Comparison of ENCODE assay signal across 8 cellular contexts in the genomic region with DNA sequence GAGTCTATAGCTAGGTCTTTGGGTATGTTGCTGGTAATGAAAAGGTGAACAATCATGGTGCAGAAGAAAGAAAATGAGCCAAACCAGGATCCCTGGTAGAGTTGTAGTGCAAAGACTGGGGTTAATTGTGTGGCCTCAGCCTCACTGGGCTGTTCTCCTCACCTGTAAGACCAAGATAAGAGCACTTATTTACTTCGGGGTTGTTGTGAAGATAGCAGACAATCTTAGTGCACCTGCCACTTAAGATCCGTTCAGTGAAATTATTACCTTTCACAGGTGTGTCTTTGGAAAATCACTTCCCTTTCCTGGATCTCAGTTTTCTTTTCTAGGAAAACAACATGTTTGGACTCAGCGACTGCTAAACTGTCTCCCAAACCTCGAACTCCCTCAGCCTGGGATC. TPM values are rescaled to one million over a fixed set of nuclear protein-coding genes. Genes with fewer than 3 reads are reported as not detected.
DNase-seq lines count a peak whose midpoint lies in the region; ATAC-seq, FAIRE-seq and TF ChIP-seq lines count a peak whose summit lies in the region.

No MANE protein-coding gene starts in this region.

- H3K4me2 ChIP-seq in osteoblast (ENCODE audit: insufficient read depth, low read length), result peak overlapping the region; percentile 92

- H3K27me3 Mint-ChIP-seq in CD8-positive, alpha-beta T cell (ENCODE audit: low read depth), result no peaks in the 10 kb centered on the region
- H3K27me3 Mint-ChIP-seq in endodermal cell (ENCODE audit: insufficient read depth), result no peaks in the 10 kb centered on the region

- no peaks in the 10 kb centered on the region for H3K9me3 Mint-ChIP-seq in CD8-positive, alpha-beta T cell
- H3K9me3 Mint-ChIP-seq in endodermal cell, result no peaks in the 10 kb centered on the region

- no peak for TF ChIP-seq CTCF in CD8-positive, alpha-beta T cell (IDR thresholded peaks at IDR 0.05)
- TF ChIP-seq CTCF in endodermal cell (conservative IDR thresholded peaks at IDR 0.05) (no peak), osteoblast (IDR thresholded peaks at IDR 0.05; ENCODE audit: extremely low read depth, low read depth, low read length) (no peak)

- ATAC-seq in CD8-positive, alpha-beta T cell, result no peak

- no peak overlapping the region for H3K4me3 ChIP-seq in CD8-positive, alpha-beta T cell (ENCODE audit: low read depth, low read length)
- H3K4me3 ChIP-seq in endodermal cell (ENCODE audit: low read length) (peak overlapping the region; percentile 80), osteoblast (ENCODE audit: insufficient read depth, low read length) (peak overlapping the region; percentile 86)

- H3K36me3 Mint-ChIP-seq in CD8-positive, alpha-beta T cell, result peaks cover 2% of the 10 kb centered on the region
- H3K36me3 Mint-ChIP-seq in endodermal cell (ENCODE audit: low read depth), result no peaks in the 10 kb centered on the region

- H3K27ac Mint-ChIP-seq in CD8-positive, alpha-beta T cell, result peak overlapping the region; percentile 65
- no peak overlapping the region for H3K27ac Mint-ChIP-seq in endodermal cell

- peak overlapping the region; percentile 92 for H2AFZ ChIP-seq in osteoblast (ENCODE audit: low read length)

- intact Hi-C loops in CD8-positive, alpha-beta T cell (cut with DNase I, micrococcal nuclease), result loop anchor here (1.0 to 10.0 kb wide), 12 partner anchors 273 to 781 kb away; a partner anchor contains a TSS

- POLR2A ChIA-PET in CD8-positive, alpha-beta T cell (lab: Charles Lee), result interaction anchor here (1.0 to 1.9 kb wide), 5 partner anchors 12 to 512 kb away, joined by 3 to 8 read pairs (median 3); a partner anchor contains a TSS

- H3K4me1 ChIP-seq in CD8-positive, alpha-beta T cell (ENCODE audit: insufficient read depth, low read length), result no peaks in the 10 kb centered on the region
- peaks cover 5% of the 10 kb centered on the region for H3K4me1 ChIP-seq in endodermal cell (ENCODE audit: control insufficient read depth, insufficient read depth, low read length)
- peaks cover 10% of the 10 kb centered on the region for H3K4me1 ChIP-seq in osteoblast (ENCODE audit: insufficient read depth, low read length)

- no peak overlapping the region for H3K27ac ChIP-seq in CD8-positive, alpha-beta T cell (ENCODE audit: low read depth, low read length)
- H3K27ac ChIP-seq in endodermal cell (ENCODE audit: low read depth, low read length) (no peak overlapping the region), osteoblast (ENCODE audit: low read depth, low read length) (peak overlapping the region; percentile 55)

- H3K9me3 ChIP-seq in CD8-positive, alpha-beta T cell (ENCODE audit: low read length), result no peaks in the 10 kb centered on the region
- H3K9me3 ChIP-seq in endodermal cell (ENCODE audit: control insufficient read depth, low read length) (no peaks in the 10 kb centered on the region), osteoblast (ENCODE audit: low read depth, low read length) (no peaks in the 10 kb centered on the region)

- H3K4me1 Mint-ChIP-seq in CD8-positive, alpha-beta T cell (ENCODE audit: low read depth), result peaks cover 25% of the 10 kb centered on the region
- H3K4me1 Mint-ChIP-seq in endodermal cell, result peaks cover 21% of the 10 kb centered on the region

- no peaks in the 10 kb centered on the region for H4K20me1 ChIP-seq in osteoblast (ENCODE audit: insufficient read depth, low read length)

- no peak for DNase-seq in CD8-positive, alpha-beta T cell
- DNase-seq in NCI-H69 (lab: John Stamatoyannopoulos, UW) (peak; percentile 19), endodermal cell (no peak), osteoblast (ENCODE audit: insufficient read length, low spot score, missing footprints) (no peak), GM12892 (ENCODE audit: insufficient read length) (no peak), DMS153 (lab: John Stamatoyannopoulos, UW) (no peak), HCEC 1CT (no peak)
- DNase-seq in activated effector memory CD4-positive, alpha-beta T cell treated with Interleukin-2 at 50 U/mL for 16 hours, result no peak

- TF ChIP-seq POLR2A in GM12892 (IDR thresholded peaks at IDR 0.05; ENCODE audit: low read depth, low read length), result no peak

- H3K79me2 ChIP-seq in osteoblast (ENCODE audit: insufficient read depth, low read length), result no peaks in the 10 kb centered on the region

- 74 to 90% methylated on average over 4 of the region's 4 CpGs for WGBS in endodermal cell (ENCODE audit: insufficient coverage in 1 of 2, insufficient read length in 1 of 2), 2 experiments

- peak overlapping the region; percentile 90 for H3K4me3 Mint-ChIP-seq in CD8-positive, alpha-beta T cell
- peak overlapping the region; percentile 72 for H3K4me3 Mint-ChIP-seq in endodermal cell

- FAIRE-seq in GM12892 (lab: Jason Lieb, UNC), result no peak

- H3K9ac ChIP-seq in endodermal cell (ENCODE audit: extremely low read depth, low read length, poor library complexity, severe bottlenecking), result no peak overlapping the region

- no peaks in the 10 kb centered on the region for H3K36me3 ChIP-seq in CD8-positive, alpha-beta T cell (ENCODE audit: insufficient read depth, low read length)
- H3K36me3 ChIP-seq in endodermal cell (ENCODE audit: control insufficient read depth, insufficient read depth, low read length) (no peaks in the 10 kb centered on the region), osteoblast (ENCODE audit: insufficient read depth, low read length) (no peaks in the 10 kb centered on the region)

- CTCF ChIA-PET in CD8-positive, alpha-beta T cell (lab: Charles Lee), result interaction anchor here (1.0 kb wide), 1 partner anchor 514 kb away, joined by 4 read pairs; no protein-coding TSS in a partner anchor

- no peaks in the 10 kb centered on the region for H3K27me3 ChIP-seq in CD8-positive, alpha-beta T cell (ENCODE audit: insufficient read depth, low read length)
- H3K27me3 ChIP-seq in endodermal cell (ENCODE audit: control insufficient read depth, insufficient read depth, low read length, poor library complexity, severe bottlenecking) (no peaks in the 10 kb centered on the region), osteoblast (ENCODE audit: insufficient read depth, low read length) (no peaks in the 10 kb centered on the region)

RNA-seq across cellular contexts. Expression of a gene that starts 1.3 kb away (rescaled TPM):
- 10 to 100 TPM; 12.8 to 14.3 TPM for total RNA-seq in CD8-positive, alpha-beta T cell
- total RNA-seq in endodermal cell (10 to 100 TPM; 14.1 to 14.8 TPM), osteoblast (17.1 and 24.6 TPM in 2 replicates)
- polyA plus RNA-seq in endodermal cell (2013, experiment 1 of 2), result 15.6 TPM
- polyA plus RNA-seq in endodermal cell (2013, experiment 2 of 2), result 11.9 TPM
- polyA plus RNA-seq in GM12892 (2012; ENCODE audit: missing spikeins), result 6.4 TPM
